25 cellular contexts compared by ENCODE assay signal in genomic region chr7:158505683-158506082, GRCh38.
"Had no signal": no experiment of that assay in that cellular context is flagged by ENCODE, and none has a peak within 500 bp of the region (broad histone marks: within the 10 kb centered on the region; RNA-seq: fewer than 3 reads in every experiment).

No MANE protein-coding gene starts in this region.

- H2AFZ ChIP-seq: hepatocyte had no signal

- H3K4me1 ChIP-seq: esophagus muscularis mucosa, foreskin keratinocyte, gastroesophageal sphincter, heart left ventricle, left lung, lower lobe of right lung had no signal

- H3K27ac ChIP-seq: coronary artery, dorsolateral prefrontal cortex, esophagus muscularis mucosa, foreskin keratinocyte, gastroesophageal sphincter, heart left ventricle, hepatocyte, left lung, lower lobe of right lung had no signal

- H3K79me2 ChIP-seq: hepatocyte had no signal

- DNase-seq: dermis blood vessel endothelial cell; dorsolateral prefrontal cortex; effector CD4-positive, alpha-beta T cell; effector memory CD4-positive, alpha-beta T cell; foreskin keratinocyte; heart left ventricle; hypothalamus; immature natural killer cell; islet precursor cell; kidney; kidney glomerular epithelial cell; left cardiac atrium; left lung; left ventricle myocardium superior; lower lobe of right lung; mesenchymal stem cell; mucosa of descending colon; naive B cell had no signal

- H3K36me3 ChIP-seq: esophagus muscularis mucosa, gastroesophageal sphincter, heart left ventricle, left lung, lower lobe of right lung had no signal

- H3K27me3 ChIP-seq: foreskin keratinocyte, hepatocyte had no signal

- ATAC-seq: foreskin keratinocyte, gastroesophageal sphincter, heart left ventricle, left cardiac atrium, left lung, left ventricle myocardium superior, lower lobe of right lung, mucosa of descending colon had no signal

- H3K4me2 ChIP-seq: hepatocyte had no signal

- H3K4me3 ChIP-seq: coronary artery, dorsolateral prefrontal cortex, esophagus muscularis mucosa, gastroesophageal sphincter, heart left ventricle, hepatocyte, left lung, lower lobe of right lung, mucosa of descending colon had no signal

- FAIRE-seq: colon, endothelial cell of umbilical vein, frontal cortex, kidney had no signal
